26 cellular contexts compared by ENCODE assay signal in the genomic region with DNA sequence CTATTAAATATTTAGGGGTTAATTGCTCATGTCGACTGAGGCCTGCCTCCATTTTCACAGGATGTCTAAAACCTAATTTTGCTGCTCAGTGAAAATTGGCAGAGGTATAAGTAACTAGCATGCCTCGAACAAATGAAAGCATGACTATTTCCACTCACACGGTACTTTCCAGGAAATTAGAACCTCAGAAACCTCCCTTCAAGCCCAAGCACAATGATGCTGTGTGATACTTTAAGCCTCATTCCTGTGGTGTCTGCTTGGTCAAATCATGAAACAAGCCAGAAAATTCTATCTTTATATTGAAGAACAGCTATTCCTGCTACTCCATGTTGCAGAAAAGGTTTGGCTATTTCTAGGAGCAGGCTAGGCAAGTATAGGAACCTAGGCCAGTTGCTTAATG.
"Had no signal": no experiment of that assay in that cellular context is flagged by ENCODE, and none has a peak within 500 bp of the region (broad histone marks: within the 10 kb centered on the region; RNA-seq: fewer than 3 reads in every experiment).

No MANE protein-coding gene starts in this region.

- H3K4me3 ChIP-seq: breast epithelium, ovary, smooth muscle cell, tibial nerve had no signal

- DNase-seq: activated CD4-positive, alpha-beta T cell treated with anti-CD3 and anti-CD28 coated beads for 4 hours; activated CD4-positive, alpha-beta T cell treated with anti-CD3 and anti-CD28 coated beads, Interleukin-2, amount 50 U/mL, for 4 hours; activated effector memory CD4-positive, alpha-beta T cell treated with Interleukin-2 at 50 U/mL for 16 hours; activated naive CD4-positive, alpha-beta T cell treated with Interleukin-2 at 50 U/mL for 16 hours; activated T-cell treated with anti-CD3 and anti-CD28 coated beads for 4 hours; activated T-cell treated with anti-CD3 and anti-CD28 coated beads, Interleukin-2, amount 50 U/mL, for 72 hours; amygdala; central memory CD4-positive, alpha-beta T cell; endodermal cell; foreskin fibroblast; head of caudate nucleus; hypothalamus; immature natural killer cell; kidney; left colon; mammary epithelial cell; naive thymus-derived CD4-positive, alpha-beta T cell; ovary; retina; stimulated activated CD4-positive, alpha-beta T cell treated with anti-CD3 and anti-CD28 coated beads, Interleukin-2, amount 100 ng/mL, for 24 hours; stimulated activated naive B cell treated with anti-CD40 and anti-IgM and Interleukin-4, amounts not matched to agents 10 μg/mL and 1 μg/mL and 100 μg/mL, for 72 hours had no signal

- ATAC-seq: esophagus mucosa; left colon; naive thymus-derived CD4-positive, alpha-beta T cell; sciatic nerve; stimulated activated naive B cell treated with anti-CD40 and anti-IgM and Interleukin-4, amounts not matched to agents 10 μg/mL and 1 μg/mL and 100 μg/mL, for 72 hours had no signal

- H3K27me3 ChIP-seq: breast epithelium, ovary, tibial nerve had no signal

- H3K27ac ChIP-seq: breast epithelium, ovary, tibial nerve had no signal

- H3K36me3 ChIP-seq: breast epithelium, ovary, tibial nerve had no signal

- H3K9me3 ChIP-seq: breast epithelium, ovary, tibial nerve had no signal

- H3K4me1 ChIP-seq: breast epithelium, tibial nerve had no signal
